8 cellular contexts compared by ENCODE assay signal in the genomic region with DNA sequence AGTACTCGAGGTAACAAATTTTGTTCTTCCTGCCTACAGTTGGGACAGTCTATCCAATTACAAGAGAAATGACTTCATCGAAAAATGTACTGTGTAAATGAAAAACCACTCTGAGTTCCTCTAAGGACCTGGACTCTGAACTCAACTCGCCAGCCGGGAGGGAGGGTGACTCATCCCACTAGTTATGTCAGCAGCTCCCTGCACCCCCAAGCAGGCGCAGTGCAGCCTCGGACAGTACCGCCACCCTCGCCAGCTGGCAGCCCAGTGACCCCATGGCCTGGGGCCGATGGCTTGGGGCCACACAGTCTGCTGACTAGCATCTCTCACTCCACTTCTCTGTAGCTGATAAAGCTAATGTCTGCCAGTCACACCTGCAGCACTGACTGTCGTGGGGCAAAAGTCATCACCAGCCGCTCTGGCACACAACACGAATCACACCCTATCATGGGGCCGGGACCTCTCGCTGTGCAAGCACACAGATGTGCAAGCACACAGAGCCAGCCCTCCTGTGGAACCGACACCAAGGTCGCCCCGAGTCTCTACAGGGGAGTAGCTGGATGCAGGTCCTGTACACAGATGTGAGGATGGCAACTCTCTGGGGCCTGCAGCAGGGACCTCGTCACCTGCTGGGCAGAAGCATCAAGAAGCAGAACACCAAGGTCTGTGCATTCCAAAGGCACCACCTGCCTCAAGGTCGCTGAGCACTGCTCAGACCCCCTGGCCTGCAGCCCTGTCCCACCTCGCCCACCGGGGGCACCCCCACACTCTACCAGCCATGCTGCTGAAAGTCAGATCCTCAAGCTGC. TPM values are rescaled to one million over a fixed set of nuclear protein-coding genes. Genes with fewer than 3 reads are reported as not detected.
DNase-seq lines count a peak whose midpoint lies in the region; ATAC-seq and TF ChIP-seq lines count a peak whose summit lies in the region.

No MANE protein-coding gene starts in this region.

- no peak overlapping the region for H2BK5ac ChIP-seq in trophoblast cell (ENCODE audit: low read depth, low read length, poor library complexity)

- DNase-seq in COLO829 (ENCODE audit: low spot score) (peak; percentile 51), NOMO-1 (lab: John Stamatoyannopoulos, UW; ENCODE audit: unreplicated experiment in 2 of 2) (peak; percentile 68 to 92), adrenal gland (peak; percentile 93 to 99 (median 98)), Right ventricle myocardium superior (peak; percentile 96), trophoblast cell (peak; percentile 76 to 83), NCI-H1417 (lab: John Stamatoyannopoulos, UW) (no peak)
- no peak for DNase-seq in effector CD4-positive, alpha-beta T cell

- H3K4me3 ChIP-seq in adrenal gland (no peak overlapping the region), trophoblast cell (ENCODE audit: low read depth, low read length) (no peak overlapping the region)

- 6 to 28% (median 19%) methylated on average over 10 to 21 of the region's 21 CpGs for WGBS in adrenal gland, 4 donors
- no CpG with 5 or more reads among the region's 21 CpGs for whole genome bisulfite sequencing in trophoblast cell (ENCODE audit: extremely low coverage, insufficient coverage, insufficient read length)

- no peak overlapping the region for H3K4me2 ChIP-seq in trophoblast cell (ENCODE audit: low read length)

- no peak overlapping the region for H3K14ac ChIP-seq in trophoblast cell (ENCODE audit: low read length)

- no peak overlapping the region for H4K91ac ChIP-seq in trophoblast cell (ENCODE audit: low read depth, low read length)

- peaks cover 0 to 56% of the 10 kb centered on the region in 2 donors for H3K36me3 ChIP-seq in adrenal gland (replicated peaks in 1 of 2)
- H3K36me3 ChIP-seq in trophoblast cell (ENCODE audit: control insufficient read depth in 1 of 2, insufficient read depth in 2 of 2, low read length in 2 of 2), result peaks cover 64 to 81% of the 10 kb centered on the region in 2 experiments

- ATAC-seq in Right ventricle myocardium superior (ENCODE audit: poor library complexity) (peak; percentile 95), GM21447 (IDR thresholded peaks at IDR 0.05; ENCODE audit: unreplicated experiment) (no peak)

- H3K4me1 ChIP-seq in adrenal gland (replicated peaks in 1 of 2) (peaks cover 53 to 71% of the 10 kb centered on the region in 2 donors), trophoblast cell (ENCODE audit: control insufficient read depth in 1 of 2, insufficient read depth in 2 of 2, low read length in 2 of 2) (peaks cover 22% of the 10 kb centered on the region in 2 experiments)

- no peak overlapping the region for H3K9ac ChIP-seq in trophoblast cell (ENCODE audit: low read length)

- H2BK120ac ChIP-seq in trophoblast cell (ENCODE audit: insufficient read depth, low read length, poor library complexity), result no peak overlapping the region

- H3K27ac ChIP-seq in adrenal gland (peak overlapping the region; percentile 87 to 99 (median 97)), trophoblast cell (ENCODE audit: low read depth, low read length) (no peak overlapping the region)

- no peak overlapping the region for H3K23ac ChIP-seq in trophoblast cell (ENCODE audit: low read length)

- TF ChIP-seq CTCF in adrenal gland (IDR thresholded peaks at IDR 0.05), result no peak

- intact Hi-C loops in adrenal gland (cut with DNase I) (no loop called here), Right ventricle myocardium superior (cut with DNase I) (loop anchor here (10.0 kb wide), 1 partner anchor 787 kb away; no protein-coding TSS in a partner anchor)

- no peak overlapping the region for H4K8ac ChIP-seq in trophoblast cell (ENCODE audit: low read depth, low read length)

- no peak overlapping the region for H2AK5ac ChIP-seq in trophoblast cell (ENCODE audit: low read length)

- peak overlapping the region; percentile 85 for H3K4ac ChIP-seq in trophoblast cell (ENCODE audit: low read depth, low read length)

- H3K18ac ChIP-seq in trophoblast cell (ENCODE audit: low read length), result no peak overlapping the region

- H4K12ac ChIP-seq in trophoblast cell (ENCODE audit: low read depth, low read length), result no peak overlapping the region

- H3K79me2 ChIP-seq in trophoblast cell (ENCODE audit: control insufficient read depth, insufficient read depth, low read length, poor library complexity), result peaks cover 49% of the 10 kb centered on the region

- no peak overlapping the region for H2AFZ ChIP-seq in trophoblast cell (ENCODE audit: insufficient read depth, low read length, poor library complexity)

- H3K79me1 ChIP-seq in trophoblast cell (ENCODE audit: low read length), result peaks cover 3% of the 10 kb centered on the region

- H2BK12ac ChIP-seq in trophoblast cell (ENCODE audit: low read length), result no peak overlapping the region

- H3K27me3 ChIP-seq in adrenal gland, result no peaks in the 10 kb centered on the region
- H3K27me3 ChIP-seq in trophoblast cell (ENCODE audit: insufficient read depth, low read length), result no peaks in the 10 kb centered on the region

- no peaks in the 10 kb centered on the region for H3K9me3 ChIP-seq in adrenal gland (replicated peaks in 1 of 3)
- H3K9me3 ChIP-seq in trophoblast cell (ENCODE audit: insufficient read depth, low read depth, low read length), result peaks cover 2% of the 10 kb centered on the region

- TF ChIP-seq POLR2A in adrenal gland (IDR thresholded peaks at IDR 0.05), result peak in 1 of 2 donors; percentile 59

RNA-seq across cellular contexts. Expression of gene CSNK1D, which starts 5.7 kb away (rescaled TPM):
- total RNA-seq in adrenal gland, result 100 to 1,000 TPM in 4 of 8 donors, 10 to 100 TPM in 4; 49.8 to 185 (median 97.4) TPM
- 100 to 1,000 TPM; 126 to 171 (median 153) TPM for polyA plus RNA-seq in adrenal gland
- 54.4 TPM for total RNA-seq in Right ventricle myocardium superior
- 106 and 112 TPM in 2 replicates for polyA plus RNA-seq in trophoblast cell (2013)

RNA-seq across cellular contexts. Expression of gene SLC16A3, which starts 38.9 kb away (rescaled TPM):
- total RNA-seq in adrenal gland, result 10 to 100 TPM; 21.9 to 58.6 (median 40.1) TPM
- polyA plus RNA-seq in adrenal gland, result 10 to 100 TPM in 2 of 3 donors, 1 to 10 TPM in 1; 2.7 to 14.4 (median 10.5) TPM
- 10.0 TPM for total RNA-seq in Right ventricle myocardium superior
- 106 and 112 TPM in 2 replicates for polyA plus RNA-seq in trophoblast cell (2013)

RNA-seq across cellular contexts. Expression of gene CD7, which starts 49.6 kb away (rescaled TPM):
- total RNA-seq in adrenal gland (1 to 10 TPM in 6 of 8 donors, under 1 TPM in 1, not detected in 1; 0.83 to 4.1 (median 1.8) TPM), Right ventricle myocardium superior (0.75 TPM)
- 1 to 10 TPM in 2 of 3 donors, not detected in 1; 1.1 to 4.2 TPM for polyA plus RNA-seq in adrenal gland
- 0.18 and 0.22 TPM in 2 replicates for polyA plus RNA-seq in trophoblast cell (2013)

RNA-seq across cellular contexts. Expression of gene CCDC57, which starts 55.1 kb away (rescaled TPM):
- 10 to 100 TPM; 14.7 to 51.3 (median 28.8) TPM for total RNA-seq in adrenal gland
- polyA plus RNA-seq in adrenal gland, result 100 to 1,000 TPM in 2 of 3 donors, 1 to 10 TPM in 1; 7.1 to 275 (median 129) TPM
- total RNA-seq in Right ventricle myocardium superior, result 8.6 TPM
- 16.0 and 17.2 TPM in 2 replicates for polyA plus RNA-seq in trophoblast cell (2013)

Comparison
In these comparisons a context has a peak if more than half of its experiments do, and no peak if none do; other contexts are left out.
1. DNase-seq: peak in COLO829 (single experiment), NOMO-1 (2 of 2), adrenal gland (7 of 7), Right ventricle myocardium superior (single experiment) and trophoblast cell (2 of 2); none in NCI-H1417 (0 of 3) and effector CD4-positive, alpha-beta T cell (single experiment).